ENCODE assay signal across 9 cellular contexts in genomic region chr5:91556-92263, GRCh38. TPM values are rescaled to one million over a fixed set of nuclear protein-coding genes. Genes with fewer than 3 reads are reported as not detected.
DNase-seq lines count a peak whose midpoint lies in the region; ATAC-seq and TF ChIP-seq lines count a peak whose summit lies in the region.
"Had no signal": no experiment of that assay in that cellular context is flagged by ENCODE, and none has a peak within 500 bp of the region (broad histone marks: within the 10 kb centered on the region; RNA-seq: fewer than 3 reads in every experiment).

PLEKHG4B (plus strand) TSS chr5:92168; CDS start chr5:92232, 64 bp downstream.

- peak within 1 kb of the TSS; percentile 61 for H3K4me3 ChIP-seq in ectodermal cell (ENCODE audit: insufficient read depth, low read depth, low read length)
- no peak within 1 kb of the TSS for H3K4me3 ChIP-seq in CD8-positive, alpha-beta memory T cell (ENCODE audit: low read length)

- no peaks in the 10 kb centered on the region for H3K9me3 ChIP-seq in ectodermal cell (ENCODE audit: control insufficient read depth, low read length)
- no peaks in the 10 kb centered on the region for H3K9me3 ChIP-seq in CD8-positive, alpha-beta memory T cell (ENCODE audit: low read length)

- no peak for TF ChIP-seq CTCF in progenitor cell of endocrine pancreas (IDR thresholded peaks at IDR 0.05; ENCODE audit: unreplicated experiment)

- DNase-seq in DMS53 (lab: John Stamatoyannopoulos, UW) (peak; percentile 80), DMS53 treated with DMSO at 0.1 percent for 48 hours (lab: John Stamatoyannopoulos, UW; ENCODE audit: unreplicated experiment) (no peak), NCI-H345 (lab: John Stamatoyannopoulos, UW) (peak; percentile 93), progenitor cell of endocrine pancreas (ENCODE audit: low spot score, unreplicated experiment) (peak; percentile 82)
- no peak for DNase-seq in CD8-positive, alpha-beta memory T cell

- peaks cover 22% of the 10 kb centered on the region for H3K4me1 Mint-ChIP-seq in progenitor cell of endocrine pancreas (ENCODE audit: low read depth)
- peaks cover 0 to 10% (median 5%) of the 10 kb centered on the region in 3 donors for H3K4me1 Mint-ChIP-seq in CD8-positive, alpha-beta memory T cell

- H3K36me3 Mint-ChIP-seq in progenitor cell of endocrine pancreas (ENCODE audit: insufficient read depth), result peaks cover 3% of the 10 kb centered on the region
- no peaks in the 10 kb centered on the region for H3K36me3 Mint-ChIP-seq in CD8-positive, alpha-beta memory T cell

- CTCF ChIA-PET in CD8-positive, alpha-beta memory T cell (lab: Charles Lee), result no interaction called here

- POLR2A ChIA-PET in CD8-positive, alpha-beta memory T cell (lab: Charles Lee), result no interaction called here

- H3K4me1 ChIP-seq in ectodermal cell (ENCODE audit: control insufficient read depth, insufficient read depth, low read length), result peaks cover 22% of the 10 kb centered on the region
- H3K4me1 ChIP-seq in CD8-positive, alpha-beta memory T cell (ENCODE audit: insufficient read depth, low read length), result no peaks in the 10 kb centered on the region

- ATAC-seq in GM18867 (IDR thresholded peaks at IDR 0.05; ENCODE audit: unreplicated experiment) (no peak), HG03460 (IDR thresholded peaks at IDR 0.05; ENCODE audit: unreplicated experiment) (no peak)
- ATAC-seq: left colon had no signal

- H3K9me3 Mint-ChIP-seq in progenitor cell of endocrine pancreas (ENCODE audit: low read depth), result no peaks in the 10 kb centered on the region
- H3K9me3 Mint-ChIP-seq in CD8-positive, alpha-beta memory T cell, result peaks cover 0 to 4% (median 0%) of the 10 kb centered on the region in 5 donors

- peak within 1 kb of the TSS; percentile 96 for H3K27ac Mint-ChIP-seq in progenitor cell of endocrine pancreas
- H3K27ac Mint-ChIP-seq in CD8-positive, alpha-beta memory T cell, result no peak within 1 kb of the TSS

- peak within 1 kb of the TSS; percentile 83 for H3K4me3 Mint-ChIP-seq in progenitor cell of endocrine pancreas (ENCODE audit: low read depth)
- H3K4me3 Mint-ChIP-seq in CD8-positive, alpha-beta memory T cell, result peak within 1 kb of the TSS in 2 of 7 donors; percentile 41 to 57

- H3K36me3 ChIP-seq in ectodermal cell (ENCODE audit: control insufficient read depth, insufficient read depth, low read length), result peaks cover 26% of the 10 kb centered on the region
- H3K36me3 ChIP-seq in CD8-positive, alpha-beta memory T cell (ENCODE audit: insufficient read depth, low read length), result no peaks in the 10 kb centered on the region

- WGBS in ectodermal cell, 2 experiments, result 13% methylated on average over 54 to 57 of the region's 57 CpGs

- no peaks in the 10 kb centered on the region for H3K27me3 ChIP-seq in ectodermal cell (ENCODE audit: control insufficient read depth, insufficient read depth, low read length, poor library complexity, severe bottlenecking)
- peaks cover 27% of the 10 kb centered on the region for H3K27me3 ChIP-seq in CD8-positive, alpha-beta memory T cell (ENCODE audit: insufficient read depth, low read length, poor library complexity, severe bottlenecking)

- peak within 1 kb of the TSS; percentile 74 for H3K27ac ChIP-seq in ectodermal cell (ENCODE audit: insufficient read depth, low read depth, low read length, poor library complexity, severe bottlenecking)
- H3K27ac ChIP-seq in CD8-positive, alpha-beta memory T cell (ENCODE audit: low read depth, low read length), result no peak within 1 kb of the TSS

- peaks cover 30% of the 10 kb centered on the region for H3K27me3 Mint-ChIP-seq in progenitor cell of endocrine pancreas
- peaks cover 42 to 77% of the 10 kb centered on the region in 2 donors for H3K27me3 Mint-ChIP-seq in CD8-positive, alpha-beta memory T cell

RNA-seq across cellular contexts. Expression of gene PLEKHG4B, which starts in this region (rescaled TPM):
- polyA plus RNA-seq in ectodermal cell (2013, experiment 1 of 4), result 74.7 TPM
- 85.1 TPM for polyA plus RNA-seq in ectodermal cell (2013, experiment 2 of 4)
- 51.2 TPM for polyA plus RNA-seq in ectodermal cell (2013, experiment 3 of 4)
- polyA plus RNA-seq in ectodermal cell (2013, experiment 4 of 4), result 55.6 TPM
- total RNA-seq in progenitor cell of endocrine pancreas, result 56.8 and 59.5 TPM in 2 replicates
- not detected for total RNA-seq in CD8-positive, alpha-beta memory T cell
- not detected for polyA plus RNA-seq in CD8-positive, alpha-beta memory T cell

Comparison
In these comparisons a context has a peak if more than half of its experiments do, and no peak if none do; other contexts are left out.
1. RNA of gene PLEKHG4B (total RNA-seq): 56.8 to 59.5 TPM in progenitor cell of endocrine pancreas; not detected in CD8-positive, alpha-beta memory T cell; every median in the first group is over 10 times any median in the second.
2. DNase-seq: peak in DMS53 (single experiment), NCI-H345 (single experiment) and progenitor cell of endocrine pancreas (single experiment); none in DMS53 treated with DMSO at 0.1 percent for 48 hours (single experiment) and CD8-positive, alpha-beta memory T cell (0 of 5).